8 cellular contexts compared by ENCODE assay signal in the genomic region with DNA sequence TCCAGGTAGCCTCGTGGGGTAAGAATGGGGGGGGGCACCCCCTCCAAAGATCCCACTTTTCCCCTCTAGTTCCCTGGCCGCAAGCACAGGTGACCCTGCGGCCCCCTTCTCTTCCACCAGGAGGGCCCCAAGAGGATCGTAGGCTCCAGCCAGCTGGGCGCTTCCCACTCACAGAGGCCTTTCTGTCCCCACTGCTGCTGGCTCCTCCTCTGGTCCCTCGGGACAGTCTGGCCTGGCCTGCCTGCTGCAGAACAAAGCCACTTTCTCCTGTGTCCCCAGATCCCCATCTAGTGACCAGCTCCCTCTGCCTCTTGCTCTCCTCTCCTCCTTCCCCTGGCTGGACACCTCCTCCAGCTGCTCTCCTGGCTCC. TPM values are rescaled to one million over a fixed set of nuclear protein-coding genes. Genes with fewer than 3 reads are reported as not detected.
DNase-seq lines count a peak whose midpoint lies in the region; ATAC-seq and TF ChIP-seq lines count a peak whose summit lies in the region.

No MANE protein-coding gene starts in this region.

- peaks cover 21 to 54% (median 30%) of the 10 kb centered on the region in 4 donors for H3K4me1 ChIP-seq in stomach

- 11 to 28% (median 13%) methylated on average over 4 to 6 of the region's 6 CpGs for WGBS in stomach, 5 donors

- no peak for ATAC-seq in activated T-cell treated with anti-CD3 and anti-CD28 coated beads, Interleukin-2, amount 50 U/mL, for 4 hours

- no peak for TF ChIP-seq CTCF in stomach (IDR thresholded peaks at IDR 0.05)

- H3K36me3 ChIP-seq in stomach = no peaks in the 10 kb centered on the region

- peak overlapping the region; percentile 79 to 84 (median 82) for H3K27ac ChIP-seq in stomach

- H3K9me3 Mint-ChIP-seq in activated T-cell treated with anti-CD3 and anti-CD28 coated beads, Interleukin-2, amount 50 U/mL, for 4 hours = no peaks in the 10 kb centered on the region
- H3K9me3 Mint-ChIP-seq in immature natural killer cell = no peaks in the 10 kb centered on the region

- no peak for TF ChIP-seq EP300 in stomach (IDR thresholded peaks at IDR 0.05)

- peaks cover 15% of the 10 kb centered on the region for H3K4me1 Mint-ChIP-seq in activated T-cell treated with anti-CD3 and anti-CD28 coated beads, Interleukin-2, amount 50 U/mL, for 4 hours (ENCODE audit: low read depth)
- H3K4me1 Mint-ChIP-seq in immature natural killer cell = peaks cover 12 to 15% of the 10 kb centered on the region in 2 donors

- no peak for TF ChIP-seq POLR2A in stomach (IDR thresholded peaks at IDR 0.05)

- intact Hi-C loops in stomach (cut with DNase I; ENCODE audit: low total_unique reads) = no loop called here

- H3K27ac Mint-ChIP-seq in immature natural killer cell = peak overlapping the region in 5 of 6 donors; percentile 53 to 71 (median 55)

- peak overlapping the region; percentile 72 for H3K4me3 Mint-ChIP-seq in activated T-cell treated with anti-CD3 and anti-CD28 coated beads, Interleukin-2, amount 50 U/mL, for 4 hours
- H3K4me3 Mint-ChIP-seq in immature natural killer cell = peak overlapping the region; percentile 73 to 81 (median 76)

- H3K36me3 Mint-ChIP-seq in activated T-cell treated with anti-CD3 and anti-CD28 coated beads, Interleukin-2, amount 50 U/mL, for 4 hours (ENCODE audit: insufficient read depth) = no peaks in the 10 kb centered on the region
- H3K36me3 Mint-ChIP-seq in immature natural killer cell = no peaks in the 10 kb centered on the region

- H3K4me3 ChIP-seq in stomach = peak overlapping the region; percentile 46 to 53 (median 48)

- no peak for DNase-seq in activated T-cell treated with anti-CD3 and anti-CD28 coated beads, Interleukin-2, amount 50 U/mL, for 4 hours
- DNase-seq in activated T-cell treated with anti-CD3 and anti-CD28 coated beads for 4 hours (no peak), M059J (ENCODE audit: low read depth) (peak; percentile 35), anterior cingulate cortex (lab: John Stamatoyannopoulos, UW) (peak in 53 of 58 donors; percentile 25 to 92 (median 77)), immature natural killer cell (no peak), stomach (no peak), SKM-1 treated with dmso at 0.1 percent for 144 hours (lab: John Stamatoyannopoulos, UW; ENCODE audit: unreplicated experiment) (no peak)
- DNase-seq in activated CD4-positive, alpha-beta T cell treated with anti-CD3 and anti-CD28 coated beads for 4 hours = no peak

- no peaks in the 10 kb centered on the region for H3K27me3 Mint-ChIP-seq in activated T-cell treated with anti-CD3 and anti-CD28 coated beads, Interleukin-2, amount 50 U/mL, for 4 hours (ENCODE audit: low read depth)
- peaks cover 5 to 12% (median 5%) of the 10 kb centered on the region in 3 donors for H3K27me3 Mint-ChIP-seq in immature natural killer cell (ENCODE audit: low read depth in 3 of 3)

- H3K9me3 ChIP-seq in stomach = no peaks in the 10 kb centered on the region

- H3K27me3 ChIP-seq in stomach = peaks cover 0 to 25% (median 11%) of the 10 kb centered on the region in 3 donors

RNA-seq across cellular contexts. Expression of a gene that starts 0.5 kb away (rescaled TPM):
- 1 to 10 TPM; 3.6 to 5.5 (median 4.6) TPM for total RNA-seq in activated T-cell treated with anti-CD3 and anti-CD28 coated beads, Interleukin-2, amount 50 U/mL, for 4 hours
- total RNA-seq in M059J (2014; rRNA removed; shearing (Covaris generic)) = 11.8 and 28.5 TPM in 2 replicates
- under 1 TPM; 0.06 to 0.95 (median 0.39) TPM for polyA plus RNA-seq in immature natural killer cell
- total RNA-seq in stomach = 10 to 100 TPM in 1 of 5 donors, 1 to 10 TPM in 3, not detected in 1; 2.9 to 84.9 (median 4.4) TPM
- 1 to 10 TPM; 1.7 to 5.0 (median 3.8) TPM for polyA plus RNA-seq in stomach

RNA-seq across cellular contexts. Expression of a gene that starts 6.4 kb away (rescaled TPM):
- total RNA-seq in activated T-cell treated with anti-CD3 and anti-CD28 coated beads, Interleukin-2, amount 50 U/mL, for 4 hours = 1 to 10 TPM; 5.6 to 8.4 (median 7.8) TPM
- total RNA-seq in M059J (2014; rRNA removed; shearing (Covaris generic)) = 6.7 and 12.9 TPM in 2 replicates
- polyA plus RNA-seq in immature natural killer cell (1 to 10 TPM; 1.3 to 1.4 (median 1.4) TPM), stomach (1 to 10 TPM; 4.1 to 7.4 (median 6.0) TPM)
- total RNA-seq in stomach = 10 to 100 TPM in 3 of 5 donors, 1 to 10 TPM in 2; 4.6 to 95.6 (median 22.8) TPM

RNA-seq across cellular contexts. Expression of a gene that starts 15.9 kb away (rescaled TPM):
- 10 to 100 TPM; 30.7 to 34.0 (median 33.5) TPM for total RNA-seq in activated T-cell treated with anti-CD3 and anti-CD28 coated beads, Interleukin-2, amount 50 U/mL, for 4 hours
- total RNA-seq in M059J (2014; rRNA removed; shearing (Covaris generic)) = 86.8 and 145 TPM in 2 replicates
- 10 to 100 TPM; 59.7 to 71.8 (median 66.1) TPM for polyA plus RNA-seq in immature natural killer cell
- total RNA-seq in stomach = 100 to 1,000 TPM in 1 of 5 donors, 10 to 100 TPM in 3, 1 to 10 TPM in 1; 4.7 to 167 (median 44.6) TPM
- polyA plus RNA-seq in stomach = 10 to 100 TPM; 22.8 to 52.6 (median 35.0) TPM

RNA-seq across cellular contexts. Expression of a gene that starts 17.0 kb away (rescaled TPM):
- under 1 TPM in 1 of 3 donors, not detected in 2; 0.34 TPM for total RNA-seq in activated T-cell treated with anti-CD3 and anti-CD28 coated beads, Interleukin-2, amount 50 U/mL, for 4 hours
- total RNA-seq in M059J (2014; rRNA removed; shearing (Covaris generic)) = not detected in 2 replicates
- polyA plus RNA-seq in immature natural killer cell (not detected), stomach (1 to 10 TPM; 2.0 to 4.8 (median 2.9) TPM)
- total RNA-seq in stomach = 10 to 100 TPM in 1 of 5 donors, 1 to 10 TPM in 3, not detected in 1; 2.2 to 11.3 (median 6.7) TPM

RNA-seq across cellular contexts. Expression of a gene that starts 24.9 kb away (rescaled TPM):
- 10 to 100 TPM; 15.1 to 33.0 (median 23.2) TPM for total RNA-seq in activated T-cell treated with anti-CD3 and anti-CD28 coated beads, Interleukin-2, amount 50 U/mL, for 4 hours
- 8.2 and 10.7 TPM in 2 replicates for total RNA-seq in M059J (2014; rRNA removed; shearing (Covaris generic))
- polyA plus RNA-seq in immature natural killer cell (1 to 10 TPM in 2 of 3 donors, under 1 TPM in 1; 0.36 to 1.4 (median 1.1) TPM), stomach (100 to 1,000 TPM; 104 to 186 (median 115) TPM)
- 100 to 1,000 TPM in 4 of 5 donors, 10 to 100 TPM in 1; 20.0 to 276 (median 189) TPM for total RNA-seq in stomach

Comparison
In these comparisons a context has a peak if more than half of its experiments do, and no peak if none do; other contexts are left out.
1. DNase-seq: peak in M059J (single experiment) and anterior cingulate cortex (53 of 58); none in activated T-cell treated with anti-CD3 and anti-CD28 coated beads, Interleukin-2, amount 50 U/mL, for 4 hours (single experiment), activated T-cell treated with anti-CD3 and anti-CD28 coated beads for 4 hours (single experiment), immature natural killer cell (0 of 3), stomach (single experiment), SKM-1 treated with dmso at 0.1 percent for 144 hours (single experiment) and activated CD4-positive, alpha-beta T cell treated with anti-CD3 and anti-CD28 coated beads for 4 hours (0 of 2).